ENCODE assay signal across 10 cellular contexts in genomic region chr6:154302111-154302752, GRCh38. TPM values are rescaled to one million over a fixed set of nuclear protein-coding genes. Genes with fewer than 3 reads are reported as not detected.
DNase-seq lines count a peak whose midpoint lies in the region; ATAC-seq, FAIRE-seq and TF ChIP-seq lines count a peak whose summit lies in the region.
"Had no signal": no experiment of that assay in that cellular context is flagged by ENCODE, and none has a peak within 500 bp of the region (broad histone marks: within the 10 kb centered on the region; RNA-seq: fewer than 3 reads in every experiment).

No MANE protein-coding gene starts in this region.

- no peaks in the 10 kb centered on the region for H3K27me3 ChIP-seq in Loucy (ENCODE audit: insufficient read depth, low read length, poor library complexity, severe bottlenecking)

- no peak for TF ChIP-seq POLR2A in H54 (IDR thresholded peaks at IDR 0.05; ENCODE audit: low read depth, low read length)

- no peaks in the 10 kb centered on the region for H3K9me3 Mint-ChIP-seq in activated CD8-positive, alpha-beta memory T cell treated with anti-CD3 and anti-CD28 coated beads, Interleukin-2, amount 10 ng/mL, durations not matched to agents 7 days and 5 days (ENCODE audit: low read depth)

- no peak overlapping the region for H3K9ac ChIP-seq in Loucy (ENCODE audit: low read depth, low read length, poor library complexity, severe bottlenecking)

- no peak overlapping the region for H3K4me3 ChIP-seq in Loucy (ENCODE audit: low read length, poor library complexity, severe bottlenecking)

- no peaks in the 10 kb centered on the region for H3K36me3 ChIP-seq in Loucy (ENCODE audit: insufficient read depth, low read length)

- peak; percentile 70 for DNase-seq in activated CD8-positive, alpha-beta memory T cell treated with anti-CD3 and anti-CD28 coated beads, Interleukin-2, amount 10 ng/mL, durations not matched to agents 7 days and 5 days
- DNase-seq in activated CD8-positive, alpha-beta memory T cell treated with anti-CD3 and anti-CD28 coated beads for 24 hours, result no peak
- no peak for DNase-seq in H54 (ENCODE audit: insufficient read length, low spot score)
- peak; percentile 50 for DNase-seq in amniotic stem cell (lab: John Stamatoyannopoulos, UW)
- no peak for DNase-seq in sciatic nerve (ENCODE audit: low spot score)
- DNase-seq in NCI-H1417 (lab: John Stamatoyannopoulos, UW), result no peak
- DNase-seq in ecto neural progenitor cell (ENCODE audit: low spot score), result no peak

- H3K9me2 ChIP-seq in Loucy (replicated peaks; ENCODE audit: low read depth, low read length), result no peaks in the 10 kb centered on the region

- CTCF ChIA-PET in activated CD8-positive, alpha-beta memory T cell treated with anti-CD3 and anti-CD28 coated beads, Interleukin-2, amount 10 ng/mL, durations not matched to agents 7 days and 5 days (lab: Charles Lee), result interaction anchor here (0.5 to 1.2 kb wide), 2 partner anchors 145 to 568 kb away, joined by 3 to 4 read pairs; no protein-coding TSS in a partner anchor

- no peaks in the 10 kb centered on the region for H3K36me3 Mint-ChIP-seq in activated CD8-positive, alpha-beta memory T cell treated with anti-CD3 and anti-CD28 coated beads, Interleukin-2, amount 10 ng/mL, durations not matched to agents 7 days and 5 days
- H3K36me3 Mint-ChIP-seq: CD4-positive, alpha-beta memory T cell had no signal

- H3K4me3 Mint-ChIP-seq in activated CD8-positive, alpha-beta memory T cell treated with anti-CD3 and anti-CD28 coated beads, Interleukin-2, amount 10 ng/mL, durations not matched to agents 7 days and 5 days, result no peak overlapping the region
- H3K4me3 Mint-ChIP-seq: neural crest cell had no signal

- peak overlapping the region; percentile 15 for H3K27ac Mint-ChIP-seq in activated CD8-positive, alpha-beta memory T cell treated with anti-CD3 and anti-CD28 coated beads, Interleukin-2, amount 10 ng/mL, durations not matched to agents 7 days and 5 days

- H3F3A ChIP-seq in Loucy (ENCODE audit: low read depth), result 0 out of 2 replicates have a peak, but pooled peaks cover 4% of the 10 kb centered on the region

- no peaks in the 10 kb centered on the region for H4K20me1 ChIP-seq in Loucy (ENCODE audit: insufficient read depth, low read length, poor library complexity, severe bottlenecking)

- ATAC-seq in activated CD8-positive, alpha-beta memory T cell treated with anti-CD3 and anti-CD28 coated beads, Interleukin-2, amount 10 ng/mL, durations not matched to agents 7 days and 5 days, result peak; percentile 90
- peak; percentile 63 for ATAC-seq in sciatic nerve

- peaks cover 9% of the 10 kb centered on the region for H3K4me1 ChIP-seq in Loucy (ENCODE audit: insufficient read depth, low read length, poor library complexity, severe bottlenecking)

- peaks cover 29% of the 10 kb centered on the region for H3K4me1 Mint-ChIP-seq in activated CD8-positive, alpha-beta memory T cell treated with anti-CD3 and anti-CD28 coated beads, Interleukin-2, amount 10 ng/mL, durations not matched to agents 7 days and 5 days

- H3K4me2 ChIP-seq in Loucy (ENCODE audit: low read depth, low read length, poor library complexity, severe bottlenecking), result peak overlapping the region; percentile 43

- peak; percentile 11 for FAIRE-seq in H54 (lab: Jason Lieb, UNC)

- intact Hi-C loops in sciatic nerve (cut with DNase I), result no loop called here

- no peak for TF ChIP-seq CTCF in Loucy (conservative IDR thresholded peaks at IDR 0.05; ENCODE audit: low read length)

- no peak overlapping the region for H2AFZ ChIP-seq in Loucy (ENCODE audit: low read length)

- no peaks in the 10 kb centered on the region for H3K79me2 ChIP-seq in Loucy (ENCODE audit: insufficient read depth, low read length)

- H3K9me3 ChIP-seq in Loucy (ENCODE audit: insufficient read depth, low read depth, low read length), result no peaks in the 10 kb centered on the region

- peaks cover 28% of the 10 kb centered on the region for H3K27me3 Mint-ChIP-seq in activated CD8-positive, alpha-beta memory T cell treated with anti-CD3 and anti-CD28 coated beads, Interleukin-2, amount 10 ng/mL, durations not matched to agents 7 days and 5 days
- H3K27me3 Mint-ChIP-seq: CD4-positive, alpha-beta memory T cell had no signal

RNA-seq across cellular contexts. Expression of gene IPCEF1, which starts 54.4 kb away (rescaled TPM):
- 10 to 100 TPM; 17.3 to 18.8 TPM for total RNA-seq in activated CD8-positive, alpha-beta memory T cell treated with anti-CD3 and anti-CD28 coated beads, Interleukin-2, amount 10 ng/mL, durations not matched to agents 7 days and 5 days
- total RNA-seq in sciatic nerve, result 5.0 TPM

Comparison
In these comparisons a context has a peak if more than half of its experiments do, and no peak if none do; other contexts are left out.
1. DNase-seq: peak in activated CD8-positive, alpha-beta memory T cell treated with anti-CD3 and anti-CD28 coated beads, Interleukin-2, amount 10 ng/mL, durations not matched to agents 7 days and 5 days (single experiment) and amniotic stem cell (single experiment); none in activated CD8-positive, alpha-beta memory T cell treated with anti-CD3 and anti-CD28 coated beads for 24 hours (single experiment), H54 (single experiment), sciatic nerve (single experiment), NCI-H1417 (0 of 3) and ecto neural progenitor cell (single experiment).